8 cellular contexts compared by ENCODE assay signal in genomic region chr11:1382831-1383607, GRCh38.
DNase-seq lines count a peak whose midpoint lies in the region; ATAC-seq and TF ChIP-seq lines count a peak whose summit lies in the region.

No MANE protein-coding gene starts in this region.

- DNase-seq in GM03348 (ENCODE audit: low spot score) (peak; percentile 87), NCI-H2196 (lab: John Stamatoyannopoulos, UW; ENCODE audit: unreplicated experiment) (peak; percentile 82), choroid plexus epithelial cell (ENCODE audit: low read depth) (peak; percentile 65), left kidney (ENCODE audit: low read depth, low spot score) (peak; percentile 84)
- DNase-seq in activated CD4-positive, alpha-beta T cell treated with anti-CD3 and anti-CD28 coated beads for 4 hours = peak; percentile 84 to 88
- peak; percentile 37 to 74 (median 50) for DNase-seq in stimulated activated CD4-positive, alpha-beta T cell treated with anti-CD3 and anti-CD28 coated beads, Interleukin-1b, Interleukin-23, amount 100 ng/mL, for 24 hours (ENCODE audit: low read depth in 4 of 4, low spot score in 1 of 4)
- no peak for DNase-seq in NK-92 treated with Interleukin-12 subunit alpha and Interleukin-12 subunit beta, amount 100 ng/mL, for 24 hours (lab: John Stamatoyannopoulos, UW)

- ATAC-seq in HG02678 (IDR thresholded peaks at IDR 0.05; ENCODE audit: unreplicated experiment) = peak; percentile 84

- peak overlapping the region; percentile 60 for H3K4me3 ChIP-seq in choroid plexus epithelial cell (ENCODE audit: low read depth, low read length)

- no peak for TF ChIP-seq CTCF in choroid plexus epithelial cell (conservative IDR thresholded peaks at IDR 0.05; ENCODE audit: low read depth, low read length)
